ENCODE assay signal across 1 cellular context in the genomic region with DNA sequence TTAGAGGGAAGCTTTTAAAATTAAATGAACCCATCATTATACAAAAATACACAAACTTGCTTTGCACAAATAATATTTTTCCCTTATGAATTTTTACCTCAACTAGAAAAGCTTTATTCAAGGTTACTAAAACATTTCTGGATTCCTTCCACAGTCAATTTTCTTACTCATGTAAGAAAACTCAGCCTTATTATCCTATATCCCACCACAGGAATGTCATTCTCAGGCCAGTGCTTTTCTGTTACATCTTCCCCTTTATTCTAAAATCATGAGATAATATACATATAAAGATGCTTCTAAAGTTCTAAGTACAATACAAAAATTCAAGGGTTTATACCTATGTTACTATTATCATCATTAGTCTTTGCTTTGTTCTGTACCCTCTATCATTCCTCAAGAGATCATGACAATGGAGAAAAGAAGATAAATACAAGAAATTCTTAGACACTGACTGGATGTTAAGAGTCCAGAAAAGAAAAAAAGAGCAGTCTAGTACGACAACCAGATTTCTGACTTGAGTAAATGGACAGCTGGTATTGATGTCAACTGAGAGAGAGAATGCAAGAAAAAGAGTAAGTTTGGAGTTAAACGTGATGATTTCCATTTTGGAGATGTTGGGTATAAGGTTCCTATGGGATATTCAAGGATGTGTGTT.
TF ChIP-seq lines count a peak whose summit lies in the region.

No MANE protein-coding gene starts in this region.

TF ChIP-seq in SK-N-SH treated with all-trans-retinoic acid at 6 μM for 48 hours, 23 proteins besides CTCF, POLR2A, EP300 and RAD21 (continued from another document):
- TF ChIP-seq, protein P1, sequence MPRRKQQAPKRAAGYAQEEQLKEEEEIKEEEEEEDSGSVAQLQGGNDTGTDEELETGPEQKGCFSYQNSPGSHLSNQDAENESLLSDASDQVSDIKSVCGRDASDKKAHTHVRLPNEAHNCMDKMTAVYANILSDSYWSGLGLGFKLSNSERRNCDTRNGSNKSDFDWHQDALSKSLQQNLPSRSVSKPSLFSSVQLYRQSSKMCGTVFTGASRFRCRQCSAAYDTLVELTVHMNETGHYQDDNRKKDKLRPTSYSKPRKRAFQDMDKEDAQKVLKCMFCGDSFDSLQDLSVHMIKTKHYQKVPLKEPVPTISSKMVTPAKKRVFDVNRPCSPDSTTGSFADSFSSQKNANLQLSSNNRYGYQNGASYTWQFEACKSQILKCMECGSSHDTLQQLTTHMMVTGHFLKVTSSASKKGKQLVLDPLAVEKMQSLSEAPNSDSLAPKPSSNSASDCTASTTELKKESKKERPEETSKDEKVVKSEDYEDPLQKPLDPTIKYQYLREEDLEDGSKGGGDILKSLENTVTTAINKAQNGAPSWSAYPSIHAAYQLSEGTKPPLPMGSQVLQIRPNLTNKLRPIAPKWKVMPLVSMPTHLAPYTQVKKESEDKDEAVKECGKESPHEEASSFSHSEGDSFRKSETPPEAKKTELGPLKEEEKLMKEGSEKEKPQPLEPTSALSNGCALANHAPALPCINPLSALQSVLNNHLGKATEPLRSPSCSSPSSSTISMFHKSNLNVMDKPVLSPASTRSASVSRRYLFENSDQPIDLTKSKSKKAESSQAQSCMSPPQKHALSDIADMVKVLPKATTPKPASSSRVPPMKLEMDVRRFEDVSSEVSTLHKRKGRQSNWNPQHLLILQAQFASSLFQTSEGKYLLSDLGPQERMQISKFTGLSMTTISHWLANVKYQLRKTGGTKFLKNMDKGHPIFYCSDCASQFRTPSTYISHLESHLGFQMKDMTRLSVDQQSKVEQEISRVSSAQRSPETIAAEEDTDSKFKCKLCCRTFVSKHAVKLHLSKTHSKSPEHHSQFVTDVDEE (CRISPR knock-in tag; IDR thresholded peaks at IDR 0.05): no peak
- TF ChIP-seq ZNF565 (CRISPR knock-in tag; conservative IDR thresholded peaks at IDR 0.05; ENCODE audit: low read depth) (no peak), ESRRG (CRISPR knock-in tag; IDR thresholded peaks at IDR 0.05) (no peak), RARB (CRISPR knock-in tag; IDR thresholded peaks at IDR 0.05) (no peak), BACH2 (CRISPR knock-in tag; IDR thresholded peaks at IDR 0.05; ENCODE audit: borderline replicate concordance) (no peak), GLIS3 (CRISPR knock-in tag; IDR thresholded peaks at IDR 0.05) (no peak)
- TF ChIP-seq, protein P2, sequence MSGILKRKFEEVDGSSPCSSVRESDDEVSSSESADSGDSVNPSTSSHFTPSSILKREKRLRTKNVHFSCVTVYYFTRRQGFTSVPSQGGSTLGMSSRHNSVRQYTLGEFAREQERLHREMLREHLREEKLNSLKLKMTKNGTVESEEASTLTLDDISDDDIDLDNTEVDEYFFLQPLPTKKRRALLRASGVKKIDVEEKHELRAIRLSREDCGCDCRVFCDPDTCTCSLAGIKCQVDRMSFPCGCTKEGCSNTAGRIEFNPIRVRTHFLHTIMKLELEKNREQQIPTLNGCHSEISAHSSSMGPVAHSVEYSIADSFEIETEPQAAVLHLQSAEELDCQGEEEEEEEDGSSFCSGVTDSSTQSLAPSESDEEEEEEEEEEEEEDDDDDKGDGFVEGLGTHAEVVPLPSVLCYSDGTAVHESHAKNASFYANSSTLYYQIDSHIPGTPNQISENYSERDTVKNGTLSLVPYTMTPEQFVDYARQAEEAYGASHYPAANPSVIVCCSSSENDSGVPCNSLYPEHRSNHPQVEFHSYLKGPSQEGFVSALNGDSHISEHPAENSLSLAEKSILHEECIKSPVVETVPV (CRISPR knock-in tag; IDR thresholded peaks at IDR 0.05): no peak
- TF ChIP-seq, protein P3, sequence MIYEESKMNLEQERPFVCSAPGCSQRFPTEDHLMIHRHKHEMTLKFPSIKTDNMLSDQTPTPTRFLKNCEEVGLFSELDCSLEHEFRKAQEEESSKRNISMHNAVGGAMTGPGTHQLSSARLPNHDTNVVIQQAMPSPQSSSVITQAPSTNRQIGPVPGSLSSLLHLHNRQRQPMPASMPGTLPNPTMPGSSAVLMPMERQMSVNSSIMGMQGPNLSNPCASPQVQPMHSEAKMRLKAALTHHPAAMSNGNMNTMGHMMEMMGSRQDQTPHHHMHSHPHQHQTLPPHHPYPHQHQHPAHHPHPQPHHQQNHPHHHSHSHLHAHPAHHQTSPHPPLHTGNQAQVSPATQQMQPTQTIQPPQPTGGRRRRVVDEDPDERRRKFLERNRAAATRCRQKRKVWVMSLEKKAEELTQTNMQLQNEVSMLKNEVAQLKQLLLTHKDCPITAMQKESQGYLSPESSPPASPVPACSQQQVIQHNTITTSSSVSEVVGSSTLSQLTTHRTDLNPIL (CRISPR knock-in tag; IDR thresholded peaks at IDR 0.05; ENCODE audit: low read depth): no peak
